Comparison of ENCODE assay signal across 17 cellular contexts in genomic region chr19:12244370-12244769, GRCh38. TPM values are rescaled to one million over a fixed set of nuclear protein-coding genes. Genes with fewer than 3 reads are reported as not detected.
DNase-seq lines count a peak whose midpoint lies in the region; ATAC-seq, FAIRE-seq and TF ChIP-seq lines count a peak whose summit lies in the region.
"Had no signal": no experiment of that assay in that cellular context is flagged by ENCODE, and none has a peak within 500 bp of the region (broad histone marks: within the 10 kb centered on the region; RNA-seq: fewer than 3 reads in every experiment).

No MANE protein-coding gene starts in this region.

- no peak overlapping the region for H3K27ac ChIP-seq in left ventricle myocardium inferior (replicated peaks)
- no peak overlapping the region for H3K27ac ChIP-seq in osteoblast (ENCODE audit: low read depth, low read length)
- H3K27ac ChIP-seq: HL-60, KMS-11, left lung had no signal

- H3K36me3 ChIP-seq in left ventricle myocardium inferior (peaks cover 88% of the 10 kb centered on the region), bronchial epithelial cell (ENCODE audit: control insufficient read depth, insufficient read depth, low read length) (no peaks in the 10 kb centered on the region), osteoblast (ENCODE audit: insufficient read depth, low read length) (peaks cover 10% of the 10 kb centered on the region)

- intact Hi-C loops in left ventricle myocardium inferior (cut with micrococcal nuclease) = no loop called here
- intact Hi-C loops in Right ventricle myocardium superior (cut with DNase I) = no loop called here

- TF ChIP-seq CTCF in left ventricle myocardium inferior (IDR thresholded peaks at IDR 0.05; ENCODE audit: borderline replicate concordance) (peak; percentile 22), bronchial epithelial cell (IDR thresholded peaks at IDR 0.05; ENCODE audit: insufficient read depth, low read length, severe bottlenecking) (peak; percentile 6), osteoblast (IDR thresholded peaks at IDR 0.05; ENCODE audit: extremely low read depth, low read depth, low read length) (no peak)

- H3K27me3 ChIP-seq in left ventricle myocardium inferior (ENCODE audit: low read depth) (no peaks in the 10 kb centered on the region), bronchial epithelial cell (ENCODE audit: control insufficient read depth, insufficient read depth, low read length) (no peaks in the 10 kb centered on the region), osteoblast (ENCODE audit: insufficient read depth, low read length) (no peaks in the 10 kb centered on the region)
- H3K27me3 ChIP-seq: left lung had no signal

- no peaks in the 10 kb centered on the region for H3K79me2 ChIP-seq in osteoblast (ENCODE audit: insufficient read depth, low read length)

- H4K20me1 ChIP-seq in osteoblast (ENCODE audit: insufficient read depth, low read length) = no peaks in the 10 kb centered on the region

- DNase-seq in left ventricle myocardium inferior = no peak
- no peak for DNase-seq in Right ventricle myocardium superior
- peak; percentile 33 for DNase-seq in NCI-H146 treated with DMSO at 0.1 percent for 48 hours (lab: John Stamatoyannopoulos, UW; ENCODE audit: unreplicated experiment)
- DNase-seq in bronchial epithelial cell (ENCODE audit: low read depth) = no peak
- no peak for DNase-seq in stimulated activated naive CD8-positive, alpha-beta T cell treated with anti-CD3 and anti-CD28 coated beads, Interleukin-15, Interleukin-2, amounts not matched to agents 100 U/mL and 50 U/mL, for 24 hours
- DNase-seq in osteoblast (ENCODE audit: insufficient read length, low spot score, missing footprints) = no peak
- DNase-seq in GM03348 (ENCODE audit: low spot score) = no peak
- DNase-seq: activated CD4-positive, alpha-beta T cell treated with anti-CD3 and anti-CD28 coated beads, Interleukin-2, amount 50 U/mL, for 1 hour; activated naive CD4-positive, alpha-beta T cell; CD8-positive, alpha-beta T cell; left lung; NCI-H1694 had no signal

- no peaks in the 10 kb centered on the region for H3K4me1 ChIP-seq in left ventricle myocardium inferior
- no peaks in the 10 kb centered on the region for H3K4me1 ChIP-seq in osteoblast (ENCODE audit: insufficient read depth, low read length)
- H3K4me1 ChIP-seq: left lung had no signal

- H2AFZ ChIP-seq in osteoblast (ENCODE audit: low read length) = no peak overlapping the region

- peaks cover 57% of the 10 kb centered on the region for H3K9me3 ChIP-seq in left ventricle myocardium inferior (replicated peaks)
- peaks cover 33% of the 10 kb centered on the region for H3K9me3 ChIP-seq in osteoblast (ENCODE audit: low read depth, low read length)

- ATAC-seq in Right ventricle myocardium superior (ENCODE audit: poor library complexity) (no peak), GM18517 (IDR thresholded peaks at IDR 0.05; ENCODE audit: unreplicated experiment) (no peak)
- no peak for ATAC-seq in stimulated activated naive CD8-positive, alpha-beta T cell treated with anti-CD3 and anti-CD28 coated beads, Interleukin-15, Interleukin-2, amounts not matched to agents 100 U/mL and 50 U/mL, for 24 hours
- ATAC-seq: CD8-positive, alpha-beta T cell; left lung; Panc1 had no signal

- FAIRE-seq in bronchial epithelial cell (lab: Jason Lieb, UNC) = no peak
- FAIRE-seq: TTC549 had no signal

- no peak overlapping the region for H3K4me3 ChIP-seq in left ventricle myocardium inferior
- H3K4me3 ChIP-seq in bronchial epithelial cell (ENCODE audit: low read depth, low read length) = no peak overlapping the region
- no peak overlapping the region for H3K4me3 ChIP-seq in osteoblast (ENCODE audit: insufficient read depth, low read length)
- H3K4me3 ChIP-seq: left lung had no signal

- H3K4me2 ChIP-seq in osteoblast (ENCODE audit: insufficient read depth, low read length) = no peak overlapping the region
- H3K4me2 ChIP-seq: KMS-11 had no signal

RNA-seq across cellular contexts. Expression of gene ZNF44, which starts 50.3 kb away (rescaled TPM):
- total RNA-seq in left ventricle myocardium inferior (7.8 TPM), Right ventricle myocardium superior (8.6 TPM), bronchial epithelial cell (7.4 and 10.5 TPM in 2 replicates), osteoblast (10.0 and 11.2 TPM in 2 replicates)
